In genomic region chr1:61743432-61743705, GRCh38 we compare ENCODE assay signal across 8 cellular contexts. TPM values are rescaled to one million over a fixed set of nuclear protein-coding genes. Genes with fewer than 3 reads are reported as not detected.
DNase-seq lines count a peak whose midpoint lies in the region; ATAC-seq, FAIRE-seq and TF ChIP-seq lines count a peak whose summit lies in the region.

No MANE protein-coding gene starts in this region.

- no peak for TF ChIP-seq EP300 in A549 (IDR thresholded peaks at IDR 0.05)

- H3K4me3 Mint-ChIP-seq in IgD-negative memory B cell = peak overlapping the region; percentile 62 to 85 (median 84)
- H3K4me3 Mint-ChIP-seq in naive thymus-derived CD8-positive, alpha-beta T cell = peak overlapping the region; percentile 67 to 88 (median 78)

- TF ChIP-seq RAD21 in A549 (conservative IDR thresholded peaks at IDR 0.05 in 1 of 2, IDR thresholded peaks at IDR 0.05 in 1 of 2) = no peak

- DNase-seq in A549 (ENCODE audit: low read depth in 1 of 2, low spot score in 1 of 2) (no peak), cerebellar cortex (ENCODE audit: low spot score) (no peak)
- DNase-seq in naive thymus-derived CD8-positive, alpha-beta T cell = peak in 1 of 10 donors; percentile 5
- no peak for DNase-seq in central memory CD4-positive, alpha-beta T cell

- H3K27ac ChIP-seq in A549 (peak overlapping the region; percentile 85 to 98), ectodermal cell (ENCODE audit: insufficient read depth, low read depth, low read length, poor library complexity, severe bottlenecking) (no peak overlapping the region)

- no peaks in the 10 kb centered on the region for H3K9me3 Mint-ChIP-seq in IgD-negative memory B cell
- H3K9me3 Mint-ChIP-seq in naive thymus-derived CD8-positive, alpha-beta T cell = no peaks in the 10 kb centered on the region

- CTCF ChIA-PET in A549 (lab: Yijun Ruan, JAX) = interaction anchor here (1.5 kb wide), 1 partner anchor 10 kb away, joined by 4 read pairs; no protein-coding TSS in a partner anchor

- peak overlapping the region; percentile 23 to 78 (median 69) for H3K27ac Mint-ChIP-seq in IgD-negative memory B cell
- peak overlapping the region; percentile 26 to 94 (median 86) for H3K27ac Mint-ChIP-seq in naive thymus-derived CD8-positive, alpha-beta T cell

- H3K4me1 ChIP-seq in A549 (peaks cover 38% of the 10 kb centered on the region), ectodermal cell (ENCODE audit: control insufficient read depth, insufficient read depth, low read length) (no peaks in the 10 kb centered on the region)

- H3K4me1 Mint-ChIP-seq in IgD-negative memory B cell = peaks cover 17 to 26% (median 23%) of the 10 kb centered on the region in 3 donors
- peaks cover 19 to 40% (median 29%) of the 10 kb centered on the region in 4 donors for H3K4me1 Mint-ChIP-seq in naive thymus-derived CD8-positive, alpha-beta T cell

- WGBS in A549 (ENCODE audit: missing lambda C conversion rate) = 66% methylated on average over 5 of the region's 5 CpGs
- 38 to 42% methylated on average over 5 of the region's 5 CpGs for WGBS in ectodermal cell, 2 experiments

- H3K4me2 ChIP-seq in A549 = peak overlapping the region; percentile 93

- no peak; a peak in 2 of 6 replicates for ATAC-seq in A549
- no peak for ATAC-seq in naive thymus-derived CD8-positive, alpha-beta T cell
- no peak for ATAC-seq in GM18873 (IDR thresholded peaks at IDR 0.05; ENCODE audit: low FRiP score, unreplicated experiment)
- ATAC-seq in GM18907 (IDR thresholded peaks at IDR 0.05; ENCODE audit: unreplicated experiment) = no peak

- no peaks in the 10 kb centered on the region for H3K27me3 Mint-ChIP-seq in IgD-negative memory B cell
- H3K27me3 Mint-ChIP-seq in naive thymus-derived CD8-positive, alpha-beta T cell = no peaks in the 10 kb centered on the region

- H3K4me3 ChIP-seq in A549 = peak overlapping the region; percentile 69
- peak overlapping the region; percentile 78 for H3K4me3 ChIP-seq in ectodermal cell (ENCODE audit: insufficient read depth, low read depth, low read length)

- no peaks in the 10 kb centered on the region for H3K36me3 Mint-ChIP-seq in IgD-negative memory B cell
- H3K36me3 Mint-ChIP-seq in naive thymus-derived CD8-positive, alpha-beta T cell = peaks cover 0 to 3% (median 0%) of the 10 kb centered on the region in 3 donors

- no peaks in the 10 kb centered on the region for H3K9me3 ChIP-seq in A549
- H3K9me3 ChIP-seq in ectodermal cell (ENCODE audit: control insufficient read depth, low read length) = no peaks in the 10 kb centered on the region

- peaks cover 6% of the 10 kb centered on the region for H3K27me3 ChIP-seq in ectodermal cell (ENCODE audit: control insufficient read depth, insufficient read depth, low read length, poor library complexity, severe bottlenecking)

- TF ChIP-seq CTCF in A549 (IDR thresholded peaks at IDR 0.05) = no peak

- TF ChIP-seq POLR2A in A549 (IDR thresholded peaks at IDR 0.05; ENCODE audit: low read length) = no peak

- POLR2A ChIA-PET in A549 (lab: Yijun Ruan, JAX) = no interaction called here
- POLR2A ChIA-PET in naive thymus-derived CD8-positive, alpha-beta T cell (lab: Charles Lee) = interaction anchor here (1.4 to 2.3 kb wide), 3 partner anchors 18 to 666 kb away, joined by 3 to 7 read pairs (median 6); partner anchors contain the start of gene TM2D1

- FAIRE-seq in A549 (lab: Jason Lieb, UNC) = no peak

- H3K36me3 ChIP-seq in ectodermal cell (ENCODE audit: control insufficient read depth, insufficient read depth, low read length) = no peaks in the 10 kb centered on the region

TF ChIP-seq in A549, 52 proteins besides CTCF, POLR2A, EP300 and RAD21:
- no peak for TF ChIP-seq FOSB (CRISPR knock-in tag; IDR thresholded peaks at IDR 0.05)
- no peak for TF ChIP-seq SMC3 (IDR thresholded peaks at IDR 0.05)
- no peak for TF ChIP-seq CHD4 (IDR thresholded peaks at IDR 0.05; ENCODE audit: borderline replicate concordance)
- TF ChIP-seq MAZ (IDR thresholded peaks at IDR 0.05; ENCODE audit: borderline replicate concordance, low read depth, low read length) = no peak
- no peak for TF ChIP-seq JUN (IDR thresholded peaks at IDR 0.05)
- TF ChIP-seq REST (IDR thresholded peaks at IDR 0.05) = no peak
- no peak for TF ChIP-seq RARB (CRISPR knock-in tag; IDR thresholded peaks at IDR 0.05)
- TF ChIP-seq JUNB (IDR thresholded peaks at IDR 0.05) = no peak
- no peak for TF ChIP-seq ZC3H11A (IDR thresholded peaks at IDR 0.05)
- no peak for TF ChIP-seq MAFK (IDR thresholded peaks at IDR 0.05; ENCODE audit: partially characterized antibody)
- TF ChIP-seq NR3C1 (IDR thresholded peaks at IDR 0.05) = no peak

RNA-seq across cellular contexts. Expression of gene PATJ, which starts 1.1 kb away (rescaled TPM):
- polyA plus RNA-seq in A549 (2011; rRNA removed) = 14.1 and 14.7 TPM in 2 replicates
- polyA plus RNA-seq in A549 (2012; cell fraction: cytosol; rRNA removed) = 1.4 and 1.9 TPM in 2 replicates
- 1.9 and 4.6 TPM in 2 replicates for polyA plus RNA-seq in A549 (2012; cell fraction: nucleus; rRNA removed)
- polyA plus RNA-seq in A549 (2017; fragmentation: RNase III; extraction: RNeasy Plus Mini Kit Qiagen cat#74134 plus additional on column Dnase treatment) = 4.8 to 6.0 TPM (median 5.9 TPM) in 3 replicates
- 25.3 and 28.2 TPM in 2 replicates for polyA minus RNA-seq in A549 (2011; rRNA and poly(A)+ RNA removed)
- polyA plus RNA-seq in IgD-negative memory B cell = 17.4 TPM
- 7.3 TPM for polyA plus RNA-seq in ectodermal cell (2013, experiment 1 of 4)
- 7.0 TPM for polyA plus RNA-seq in ectodermal cell (2013, experiment 2 of 4)
- polyA plus RNA-seq in ectodermal cell (2013, experiment 3 of 4) = 5.4 TPM
- polyA plus RNA-seq in ectodermal cell (2013, experiment 4 of 4) = 5.8 TPM
- 10 to 100 TPM; 33.2 to 33.8 TPM for total RNA-seq in naive thymus-derived CD8-positive, alpha-beta T cell
- 10 to 100 TPM; 13.4 to 17.5 (median 17.3) TPM for polyA plus RNA-seq in naive thymus-derived CD8-positive, alpha-beta T cell

RNA-seq across cellular contexts. Expression of gene TM2D1, which starts 18.4 kb away (rescaled TPM):
- polyA plus RNA-seq in A549 (2011; rRNA removed) (42.9 and 54.2 TPM in 2 replicates), A549 (2017; fragmentation: RNase III; extraction: RNeasy Plus Mini Kit Qiagen cat#74134 plus additional on column Dnase treatment) (29.2 to 35.6 TPM (median 32.4 TPM) in 3 replicates), IgD-negative memory B cell (46.8 TPM)
- 21.7 and 22.4 TPM in 2 replicates for polyA plus RNA-seq in A549 (2012; cell fraction: cytosol; rRNA removed)
- 8.8 and 12.6 TPM in 2 replicates for polyA plus RNA-seq in A549 (2012; cell fraction: nucleus; rRNA removed)
- 8.9 and 10.8 TPM in 2 replicates for polyA minus RNA-seq in A549 (2011; rRNA and poly(A)+ RNA removed)
- 24.0 TPM for polyA plus RNA-seq in ectodermal cell (2013, experiment 1 of 4)
- polyA plus RNA-seq in ectodermal cell (2013, experiment 2 of 4) = 27.6 TPM
- 25.4 TPM for polyA plus RNA-seq in ectodermal cell (2013, experiment 3 of 4)
- 26.8 TPM for polyA plus RNA-seq in ectodermal cell (2013, experiment 4 of 4)
- total RNA-seq in naive thymus-derived CD8-positive, alpha-beta T cell = 10 to 100 TPM; 46.9 to 47.3 TPM
- 10 to 100 TPM; 27.7 to 37.9 (median 32.1) TPM for polyA plus RNA-seq in naive thymus-derived CD8-positive, alpha-beta T cell
